ENCODE assay signal across 8 cellular contexts in genomic region chr11:120334894-120335462, GRCh38. TPM values are rescaled to one million over a fixed set of nuclear protein-coding genes. Genes with fewer than 3 reads are reported as not detected.
DNase-seq lines count a peak whose midpoint lies in the region; ATAC-seq and TF ChIP-seq lines count a peak whose summit lies in the region.

No MANE protein-coding gene starts in this region.

- CTCF ChIA-PET in activated CD4-positive, alpha-beta memory T cell treated with anti-CD3 and anti-CD28 coated beads for 36 hours (lab: Charles Lee), result interaction anchor here (0.6 to 2.9 kb wide), 26 partner anchors 9 to 617 kb away, joined by 3 to 31 read pairs (median 4); partner anchors contain the start of gene GRIK4

- no peak for ATAC-seq in GM21528 (IDR thresholded peaks at IDR 0.05; ENCODE audit: low FRiP score, unreplicated experiment)

- POLR2A ChIA-PET in activated CD4-positive, alpha-beta memory T cell treated with anti-CD3 and anti-CD28 coated beads for 36 hours (lab: Charles Lee), result no interaction called here

- H3K4me1 Mint-ChIP-seq in activated CD4-positive, alpha-beta memory T cell treated with anti-CD3 and anti-CD28 coated beads for 36 hours (ENCODE audit: low read depth), result peaks cover 25% of the 10 kb centered on the region
- H3K4me1 Mint-ChIP-seq in stimulated activated naive CD8-positive, alpha-beta T cell treated with anti-CD3 and anti-CD28 coated beads, Interleukin-15, Interleukin-2, amounts not matched to agents 100 ng/mL and 50 ng/mL, for 24 hours (ENCODE audit: low read depth), result peaks cover 36% of the 10 kb centered on the region

- peak; percentile 70 for TF ChIP-seq CTCF in epithelial cell of esophagus (IDR thresholded peaks at IDR 0.05; ENCODE audit: insufficient read depth, low read depth, low read length, missing control alignments)

- H3K9me3 Mint-ChIP-seq in activated CD4-positive, alpha-beta memory T cell treated with anti-CD3 and anti-CD28 coated beads for 36 hours, result no peaks in the 10 kb centered on the region
- no peaks in the 10 kb centered on the region for H3K9me3 Mint-ChIP-seq in stimulated activated naive CD8-positive, alpha-beta T cell treated with anti-CD3 and anti-CD28 coated beads, Interleukin-15, Interleukin-2, amounts not matched to agents 100 ng/mL and 50 ng/mL, for 24 hours

- peak overlapping the region; percentile 66 for H3K4me3 Mint-ChIP-seq in activated CD4-positive, alpha-beta memory T cell treated with anti-CD3 and anti-CD28 coated beads for 36 hours
- peak overlapping the region; percentile 66 for H3K4me3 Mint-ChIP-seq in stimulated activated naive CD8-positive, alpha-beta T cell treated with anti-CD3 and anti-CD28 coated beads, Interleukin-15, Interleukin-2, amounts not matched to agents 100 ng/mL and 50 ng/mL, for 24 hours

- peaks cover 6% of the 10 kb centered on the region for H3K36me3 Mint-ChIP-seq in activated CD4-positive, alpha-beta memory T cell treated with anti-CD3 and anti-CD28 coated beads for 36 hours
- H3K36me3 Mint-ChIP-seq in stimulated activated naive CD8-positive, alpha-beta T cell treated with anti-CD3 and anti-CD28 coated beads, Interleukin-15, Interleukin-2, amounts not matched to agents 100 ng/mL and 50 ng/mL, for 24 hours (ENCODE audit: low read depth), result no peaks in the 10 kb centered on the region

- no peak overlapping the region for H3K27ac Mint-ChIP-seq in activated CD4-positive, alpha-beta memory T cell treated with anti-CD3 and anti-CD28 coated beads for 36 hours
- no peak overlapping the region for H3K27ac Mint-ChIP-seq in stimulated activated naive CD8-positive, alpha-beta T cell treated with anti-CD3 and anti-CD28 coated beads, Interleukin-15, Interleukin-2, amounts not matched to agents 100 ng/mL and 50 ng/mL, for 24 hours

- H3K4me3 ChIP-seq in epithelial cell of esophagus (ENCODE audit: low read length), result peak overlapping the region; percentile 69

- intact Hi-C loops in activated CD4-positive, alpha-beta memory T cell treated with anti-CD3 and anti-CD28 coated beads for 36 hours (cut with micrococcal nuclease), result loop anchor here (10.0 kb wide), 3 partner anchors 170 to 860 kb away; no protein-coding TSS in a partner anchor

- DNase-seq in Caki2 (ENCODE audit: low read depth) (peak; percentile 75), HK-2 (ENCODE audit: unreplicated experiment) (peak; percentile 13), NCI-H748 treated with DMSO at 0.1 percent for 48 hours (lab: John Stamatoyannopoulos, UW) (peak; percentile 78), epithelial cell of esophagus (ENCODE audit: low read depth) (peak; percentile 86), mucosa of gallbladder (ENCODE audit: low spot score) (peak; percentile 85)
- peak; percentile 55 for DNase-seq in activated CD4-positive, alpha-beta memory T cell treated with anti-CD3 and anti-CD28 coated beads for 36 hours

- H3K27me3 Mint-ChIP-seq in activated CD4-positive, alpha-beta memory T cell treated with anti-CD3 and anti-CD28 coated beads for 36 hours, result peaks cover 37% of the 10 kb centered on the region
- H3K27me3 Mint-ChIP-seq in stimulated activated naive CD8-positive, alpha-beta T cell treated with anti-CD3 and anti-CD28 coated beads, Interleukin-15, Interleukin-2, amounts not matched to agents 100 ng/mL and 50 ng/mL, for 24 hours, result peaks cover 64% of the 10 kb centered on the region

- in situ Hi-C loops in Caki2 (cut with HindIII; ENCODE audit: low pct_unique_long_range_greater_than_20kb, low sequenced_read_pairs), result no loop called here

RNA-seq across cellular contexts. Expression of gene ARHGEF12, which starts 1.2 kb away (rescaled TPM):
- 15.1 and 19.9 TPM in 2 replicates for total RNA-seq in Caki2 (2014; rRNA removed; shearing (Covaris generic); ENCODE audit: low replicate concordance)
- 10 to 100 TPM; 16.4 to 16.9 TPM for total RNA-seq in activated CD4-positive, alpha-beta memory T cell treated with anti-CD3 and anti-CD28 coated beads for 36 hours
- 127 TPM for total RNA-seq in mucosa of gallbladder

RNA-seq across cellular contexts. Expression of gene TLCD5, which starts 9.9 kb away (rescaled TPM):
- 6.9 and 10.3 TPM in 2 replicates for total RNA-seq in Caki2 (2014; rRNA removed; shearing (Covaris generic); ENCODE audit: low replicate concordance)
- 1 to 10 TPM; 1.0 to 1.6 TPM for total RNA-seq in activated CD4-positive, alpha-beta memory T cell treated with anti-CD3 and anti-CD28 coated beads for 36 hours
- total RNA-seq in mucosa of gallbladder, result 9.8 TPM

Comparison
In these comparisons a context has a peak if more than half of its experiments do, and no peak if none do; other contexts are left out.
1. DNase-seq: peak in every context shown above with its lines; median percentile 86 in epithelial cell of esophagus; 85 in mucosa of gallbladder; 78 in NCI-H748 treated with DMSO at 0.1 percent for 48 hours; 75 in Caki2; 55 in activated CD4-positive, alpha-beta memory T cell treated with anti-CD3 and anti-CD28 coated beads for 36 hours; 13 in HK-2.